ENCODE assay signal across 1 cellular context in the genomic region with DNA sequence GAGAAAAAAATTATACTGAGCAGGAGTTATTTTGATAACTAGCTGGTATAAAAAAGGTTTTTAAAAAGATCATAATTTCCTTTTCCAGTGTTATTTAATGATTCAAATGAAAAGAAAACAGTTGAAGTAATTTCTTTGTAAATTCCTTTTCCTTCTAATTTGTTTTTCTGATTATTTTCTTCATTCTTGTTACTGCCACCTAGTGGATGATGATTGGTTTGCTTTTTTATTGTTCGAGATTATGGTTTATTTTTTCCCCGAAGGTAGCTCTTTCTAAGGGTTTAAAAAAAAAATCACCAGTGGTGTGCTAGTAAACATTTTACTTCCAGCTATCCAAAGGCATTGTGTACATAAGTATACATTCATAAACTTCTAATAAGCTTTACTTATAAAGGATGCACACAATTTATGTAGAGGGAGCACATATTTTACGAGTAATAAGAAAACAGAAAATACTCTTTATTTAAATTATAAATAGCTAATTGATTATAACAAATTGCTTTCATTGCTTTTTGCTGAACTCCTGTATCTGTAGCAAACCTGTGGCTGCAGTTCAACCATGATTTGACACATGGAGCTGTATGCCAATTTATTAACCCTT.
TF ChIP-seq lines count a peak whose summit lies in the region.

No MANE protein-coding gene starts in this region.

TF ChIP-seq in HepG2, 621 proteins besides CTCF, POLR2A, EP300 and RAD21 (continued from another document):
- TF ChIP-seq, protein P1, sequence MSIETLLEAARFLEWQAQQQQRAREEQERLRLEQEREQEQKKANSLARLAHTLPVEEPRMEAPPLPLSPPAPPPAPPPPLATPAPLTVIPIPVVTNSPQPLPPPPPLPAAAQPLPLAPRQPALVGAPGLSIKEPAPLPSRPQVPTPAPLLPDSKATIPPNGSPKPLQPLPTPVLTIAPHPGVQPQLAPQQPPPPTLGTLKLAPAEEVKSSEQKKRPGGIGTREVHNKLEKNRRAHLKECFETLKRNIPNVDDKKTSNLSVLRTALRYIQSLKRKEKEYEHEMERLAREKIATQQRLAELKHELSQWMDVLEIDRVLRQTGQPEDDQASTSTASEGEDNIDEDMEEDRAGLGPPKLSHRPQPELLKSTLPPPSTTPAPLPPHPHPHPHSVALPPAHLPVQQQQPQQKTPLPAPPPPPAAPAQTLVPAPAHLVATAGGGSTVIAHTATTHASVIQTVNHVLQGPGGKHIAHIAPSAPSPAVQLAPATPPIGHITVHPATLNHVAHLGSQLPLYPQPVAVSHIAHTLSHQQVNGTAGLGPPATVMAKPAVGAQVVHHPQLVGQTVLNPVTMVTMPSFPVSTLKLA (IDR thresholded peaks at IDR 0.05), result no peak
- TF ChIP-seq ZNF7 (CRISPR knock-in tag; IDR thresholded peaks at IDR 0.05), result no peak
